10 cellular contexts compared by ENCODE assay signal in the genomic region with DNA sequence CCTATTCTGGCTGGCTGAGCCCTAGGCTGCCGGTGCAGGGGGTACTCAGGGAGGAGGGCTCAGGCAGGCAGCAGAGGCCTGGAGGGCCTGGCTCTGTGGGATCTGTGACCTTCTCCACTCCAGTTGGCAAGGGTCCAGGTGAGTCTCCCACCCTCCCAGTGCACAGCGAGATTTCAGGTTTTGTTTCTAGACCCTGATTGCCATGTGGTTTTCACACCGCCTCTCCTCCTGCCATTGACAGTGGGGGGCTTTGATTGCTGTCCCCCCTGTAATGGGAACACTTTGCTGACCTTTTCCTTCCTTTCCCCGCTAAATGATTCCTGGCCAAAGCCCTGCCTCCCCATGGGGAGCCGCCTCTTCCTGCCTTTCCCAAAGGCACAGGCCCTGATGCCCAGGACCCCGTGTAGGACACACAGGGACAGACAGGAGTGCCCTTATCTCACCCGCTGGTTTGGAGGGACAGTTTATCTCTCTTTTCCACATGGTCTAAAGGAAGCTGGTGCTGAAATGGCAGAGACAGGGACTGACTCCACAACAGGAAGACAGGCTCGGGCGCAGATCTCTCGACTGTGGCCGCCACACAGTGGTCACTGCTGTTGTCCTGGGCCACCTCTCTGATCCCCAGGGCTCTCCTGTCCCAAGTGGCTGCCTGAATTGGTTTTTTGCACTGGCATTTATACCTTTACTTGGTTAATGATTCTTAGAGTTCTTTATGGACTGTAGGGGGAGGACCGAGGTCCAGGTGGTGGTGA. TPM values are rescaled to one million over a fixed set of nuclear protein-coding genes. Genes with fewer than 3 reads are reported as not detected.
DNase-seq lines count a peak whose midpoint lies in the region; ATAC-seq, FAIRE-seq and TF ChIP-seq lines count a peak whose summit lies in the region.
"Had no signal": no experiment of that assay in that cellular context is flagged by ENCODE, and none has a peak within 500 bp of the region (broad histone marks: within the 10 kb centered on the region; RNA-seq: fewer than 3 reads in every experiment).

No MANE protein-coding gene starts in this region.

- no peaks in the 10 kb centered on the region for H3K36me3 ChIP-seq in H1 (ENCODE audit: control insufficient read depth in 2 of 4, insufficient read depth in 4 of 4, low read length in 3 of 4)
- H3K36me3 ChIP-seq in mucosa of descending colon (ENCODE audit: low read depth) = no peaks in the 10 kb centered on the region
- no peaks in the 10 kb centered on the region for H3K36me3 ChIP-seq in vagina

- H3K4me1 ChIP-seq in H1 (replicated peaks in 1 of 4; ENCODE audit: control insufficient read depth in 3 of 4, insufficient read depth in 4 of 4, low read length in 3 of 4) (peaks cover 10 to 46% (median 29%) of the 10 kb centered on the region in 4 experiments), mucosa of descending colon (ENCODE audit: low read depth) (peaks cover 61% of the 10 kb centered on the region), vagina (peaks cover 39% of the 10 kb centered on the region)

- H3K14ac ChIP-seq in H1 (ENCODE audit: insufficient read length) = no peak overlapping the region

- TF ChIP-seq POLR2A in H1 (IDR thresholded peaks at IDR 0.05; ENCODE audit: control extremely low read depth in 1 of 2, low read depth in 2 of 2, low read length in 2 of 2) (no peak), vagina (IDR thresholded peaks at IDR 0.05) (no peak)

- H3K79me1 ChIP-seq in H1 (ENCODE audit: low read depth, low read length) = peaks cover 38% of the 10 kb centered on the region

- no peak for TF ChIP-seq RAD21 in H1 (IDR thresholded peaks at IDR 0.05 in 1 of 2, conservative IDR thresholded peaks at IDR 0.05 in 1 of 2; ENCODE audit: low read depth in 2 of 2, low read length in 2 of 2)

- no peak overlapping the region for H3K56ac ChIP-seq in H1 (replicated peaks; ENCODE audit: insufficient read length, low read depth, low read length)

- H2BK120ac ChIP-seq in H1 (replicated peaks; ENCODE audit: low read depth, low read length) = no peak overlapping the region

- peak overlapping the region; percentile 46 for H3K27ac Mint-ChIP-seq in activated naive CD8-positive, alpha-beta T cell
- H3K27ac Mint-ChIP-seq in activated naive CD8-positive, alpha-beta T cell treated with anti-CD3 and anti-CD28 coated beads, Interleukin-2, amount 50 U/mL, for 24 hours = no peak overlapping the region

- DNase-seq in activated naive CD8-positive, alpha-beta T cell treated with anti-CD3 and anti-CD28 coated beads, Interleukin-2, amount 50 U/mL, for 24 hours = no peak
- DNase-seq in H1 (ENCODE audit: low read depth in 1 of 2, low spot score in 2 of 2) (no peak), mucosa of descending colon (peak in 2 of 3 donors; percentile 34 to 54), vagina (ENCODE audit: extremely low spot score in 2 of 2) (no peak), NCI-H2171 treated with DMSO at 0.1 percent for 48 hours (lab: John Stamatoyannopoulos, UW) (no peak), G401 (ENCODE audit: low spot score) (no peak)
- DNase-seq: central memory CD4-positive, alpha-beta T cell had no signal

- H3K9me3 ChIP-seq in H1 (ENCODE audit: insufficient read depth in 2 of 2, low read depth in 1 of 2, low read length in 1 of 2) (peaks cover 0 to 11% of the 10 kb centered on the region in 2 experiments; a peak in 1 of 4 replicates), mucosa of descending colon (peaks cover 8% of the 10 kb centered on the region), vagina (peaks cover 4% of the 10 kb centered on the region)

- H3K4me3 ChIP-seq in H1 (ENCODE audit: extremely low read depth in 1 of 4, insufficient read depth in 2 of 4, low read depth in 3 of 4, low read length in 4 of 4) = no peak overlapping the region
- H3K4me3 ChIP-seq in mucosa of descending colon = no peak overlapping the region
- no peak overlapping the region for H3K4me3 ChIP-seq in vagina

- POLR2A ChIA-PET in H1 (lab: Charles Lee; ENCODE audit: partially characterized antibody) = interaction anchor here (0.7 to 3.5 kb wide), 3 partner anchors 9 to 13 kb away, joined by 3 to 10 read pairs (median 4); no protein-coding TSS in a partner anchor

- no peak overlapping the region for H2AFZ ChIP-seq in H1 (ENCODE audit: low read length)

- no peak for TF ChIP-seq CTCF in H1 (IDR thresholded peaks at IDR 0.05; ENCODE audit: control extremely low read depth in 1 of 3, insufficient read depth in 1 of 3, low read depth in 1 of 3, low read length in 3 of 3)
- TF ChIP-seq CTCF in mucosa of descending colon (IDR thresholded peaks at IDR 0.05) = no peak
- TF ChIP-seq CTCF in vagina (IDR thresholded peaks at IDR 0.05) = no peak

- H3K27me3 Mint-ChIP-seq in activated naive CD8-positive, alpha-beta T cell = no peaks in the 10 kb centered on the region
- H3K27me3 Mint-ChIP-seq in activated naive CD8-positive, alpha-beta T cell treated with anti-CD3 and anti-CD28 coated beads, Interleukin-2, amount 50 U/mL, for 24 hours = no peaks in the 10 kb centered on the region

- H2BK5ac ChIP-seq in H1 (ENCODE audit: low read depth, low read length) = peak overlapping the region; percentile 69; the same call in 1 of the 2 replicates

- no peak overlapping the region for H3K4ac ChIP-seq in H1 (replicated peaks; ENCODE audit: insufficient read length, low read depth, low read length)

- H3K79me2 ChIP-seq in H1 (ENCODE audit: control insufficient read depth in 1 of 2, insufficient read depth in 2 of 2, low read length in 2 of 2) = peaks cover 4 to 100% of the 10 kb centered on the region in 2 experiments; a peak in 3 of 4 replicates

- H4K8ac ChIP-seq in H1 (ENCODE audit: extremely low read depth, insufficient read depth, low read length) = no peak overlapping the region

- FAIRE-seq in H1 (lab: Jason Lieb, UNC) = no peak

- CTCF ChIA-PET in H1 (lab: Charles Lee; ENCODE audit: partially characterized antibody) = interaction anchor here (1.6 kb wide), 1 partner anchor 49 kb away, joined by 4 read pairs; no protein-coding TSS in a partner anchor

- H2BK12ac ChIP-seq in H1 (ENCODE audit: low read depth, low read length) = no peak overlapping the region

- H3K4me3 Mint-ChIP-seq in activated naive CD8-positive, alpha-beta T cell = no peak overlapping the region
- H3K4me3 Mint-ChIP-seq in activated naive CD8-positive, alpha-beta T cell treated with anti-CD3 and anti-CD28 coated beads, Interleukin-2, amount 50 U/mL, for 24 hours = no peak overlapping the region

- 0 out of 2 replicates have a peak overlapping the region, but pooled peaks have one; percentile 69 for H2AK5ac ChIP-seq in H1 (ENCODE audit: low read depth, low read length)

- H3K4me2 ChIP-seq in H1 (ENCODE audit: insufficient read depth in 1 of 2, low read depth in 2 of 2, low read length in 2 of 2) = no peak overlapping the region

- peaks cover 7% of the 10 kb centered on the region for H3K36me3 Mint-ChIP-seq in activated naive CD8-positive, alpha-beta T cell
- H3K36me3 Mint-ChIP-seq in activated naive CD8-positive, alpha-beta T cell treated with anti-CD3 and anti-CD28 coated beads, Interleukin-2, amount 50 U/mL, for 24 hours (ENCODE audit: low read depth) = peaks cover 14% of the 10 kb centered on the region

- no peak overlapping the region for H3K27ac ChIP-seq in H1 (ENCODE audit: low read depth, low read length)
- peak overlapping the region; percentile 11 for H3K27ac ChIP-seq in vagina

- intact Hi-C loops in mucosa of descending colon (cut with DNase I, micrococcal nuclease) = no loop called here
- intact Hi-C loops in vagina (cut with DNase I) = no loop called here

- no peak overlapping the region for H3K23ac ChIP-seq in H1 (ENCODE audit: insufficient read length)

- H3K18ac ChIP-seq in H1 (ENCODE audit: extremely low read depth, low read length) = peak overlapping the region; percentile 51; the same call in 1 of the 2 replicates

- H3K27me3 ChIP-seq in H1 (replicated peaks in 1 of 4; ENCODE audit: control insufficient read depth in 3 of 4, extremely low read depth in 1 of 4, insufficient read depth in 3 of 4, low read length in 3 of 4) (no peaks in the 10 kb centered on the region), vagina (no peaks in the 10 kb centered on the region)

- no peak overlapping the region; the same call in 1 of the 2 replicates for H2BK15ac ChIP-seq in H1 (ENCODE audit: low read length)

- no peak for TF ChIP-seq EP300 in H1 (IDR thresholded peaks at IDR 0.05; ENCODE audit: borderline replicate concordance in 1 of 2, low read depth in 2 of 2, low read length in 2 of 2)

- no peak overlapping the region for H4K5ac ChIP-seq in H1 (ENCODE audit: insufficient read length, low read depth, low read length)

- H3K23me2 ChIP-seq in H1 (ENCODE audit: low read depth, low read length) = no peaks in the 10 kb centered on the region

- H3K4me1 Mint-ChIP-seq in activated naive CD8-positive, alpha-beta T cell (ENCODE audit: low read depth) = peaks cover 97% of the 10 kb centered on the region
- H3K4me1 Mint-ChIP-seq in activated naive CD8-positive, alpha-beta T cell treated with anti-CD3 and anti-CD28 coated beads, Interleukin-2, amount 50 U/mL, for 24 hours = peaks cover 94% of the 10 kb centered on the region

- in situ Hi-C loops in G401 (cut with HindIII; ENCODE audit: low sequenced_read_pairs) = no loop called here

- H4K20me1 ChIP-seq in H1 (replicated peaks in 1 of 2; ENCODE audit: control insufficient read depth in 1 of 2, insufficient read depth in 2 of 2, low read length in 2 of 2) = peaks cover 38 to 40% of the 10 kb centered on the region in 2 experiments

- H4K91ac ChIP-seq in H1 (replicated peaks; ENCODE audit: insufficient read length, low read length) = no peak overlapping the region

- H3K9ac ChIP-seq in H1 (replicated peaks in 1 of 4; ENCODE audit: extremely low read depth in 1 of 4, low read depth in 3 of 4, low read length in 3 of 4) = no peak overlapping the region

- WGBS in H1 (ENCODE audit: extremely low coverage in 1 of 2, insufficient coverage in 1 of 2, insufficient read length in 1 of 2, insufficient replicate concordance in 2 of 2, low coverage in 1 of 2, low lambda C conversion rate in 2 of 2, missing lambda C conversion rate in 1 of 2), 2 experiments = 92% methylated on average over 12 of the region's 12 CpGs; no CpG with 5 or more reads in 1 of the 2 experiments

- H2BK20ac ChIP-seq in H1 (ENCODE audit: low read length) = no peak overlapping the region

- no peak for ATAC-seq in activated naive CD8-positive, alpha-beta T cell treated with anti-CD3 and anti-CD28 coated beads, Interleukin-2, amount 50 U/mL, for 24 hours
- peak; percentile 48 for ATAC-seq in mucosa of descending colon
- no peak for ATAC-seq in GM19467 (IDR thresholded peaks at IDR 0.05; ENCODE audit: unreplicated experiment)
- ATAC-seq: Panc1 had no signal

- H3K9me3 Mint-ChIP-seq in activated naive CD8-positive, alpha-beta T cell (ENCODE audit: low read depth) = peaks cover 11% of the 10 kb centered on the region
- H3K9me3 Mint-ChIP-seq in activated naive CD8-positive, alpha-beta T cell treated with anti-CD3 and anti-CD28 coated beads, Interleukin-2, amount 50 U/mL, for 24 hours = peaks cover 9% of the 10 kb centered on the region

RNA-seq across cellular contexts. Expression of gene BCR, which starts 43.4 kb away (rescaled TPM):
- total RNA-seq in H1 (2021; fragmentation: NEBNext Ultra II Directional; extraction: Animal tissue kit (Norgen Biotek cat#: 25700)) = 122 and 130 TPM in 2 replicates
- polyA plus RNA-seq in H1 (2011; rRNA removed) = 66.7 and 110 TPM in 2 replicates
- 101 TPM for polyA plus RNA-seq in H1 (2011; cell fraction: cytosol; rRNA removed)
- 162 TPM for polyA plus RNA-seq in H1 (2011; cell fraction: nucleus; rRNA removed)
- polyA plus RNA-seq in H1 (2012, experiment 1 of 2) = 76.6 to 172 TPM (median 129 TPM) in 4 replicates
- polyA plus RNA-seq in H1 (2012, experiment 2 of 2) = 53.7 TPM
- 37.8 TPM for polyA plus RNA-seq in H1 (2013, experiment 1 of 2)
- polyA plus RNA-seq in H1 (2013, experiment 2 of 2) = 37.4 TPM
- polyA minus RNA-seq in H1 (2011; rRNA and poly(A)+ RNA removed) = 150 and 166 TPM in 2 replicates
- 183 TPM for polyA minus RNA-seq in H1 (2011; cell fraction: cytosol; rRNA and poly(A)+ RNA removed)
- 71.0 TPM for polyA minus RNA-seq in H1 (2011; cell fraction: nucleus; rRNA and poly(A)+ RNA removed)
- 10 to 100 TPM; 43.6 to 56.0 (median 49.5) TPM for total RNA-seq in mucosa of descending colon
- 52.5 TPM for total RNA-seq in vagina
- 32.4 and 55.9 TPM in 2 replicates for total RNA-seq in G401 (2014; rRNA removed; shearing (Covaris generic))

Comparison
In these comparisons a context has a peak if more than half of its experiments do, and no peak if none do; other contexts are left out.
1. DNase-seq: peak in mucosa of descending colon (2 of 3); none in activated naive CD8-positive, alpha-beta T cell treated with anti-CD3 and anti-CD28 coated beads, Interleukin-2, amount 50 U/mL, for 24 hours (single experiment), H1 (0 of 2), vagina (0 of 2), NCI-H2171 treated with DMSO at 0.1 percent for 48 hours (single experiment) and G401 (single experiment).